ENCODE assay signal across 14 cellular contexts in genomic region chr4:83894831-83895230, GRCh38.
DNase-seq lines count a peak whose midpoint lies in the region; ATAC-seq and TF ChIP-seq lines count a peak whose summit lies in the region.
"Had no signal": no experiment of that assay in that cellular context is flagged by ENCODE, and none has a peak within 500 bp of the region (broad histone marks: within the 10 kb centered on the region; RNA-seq: fewer than 3 reads in every experiment).

No MANE protein-coding gene starts in this region.

- in situ Hi-C loops in IMR-90 (cut with MboI; ENCODE audit: low sequenced_read_pairs) = no loop called here

- DNase-seq in IMR-90 (no peak), fibroblast of peridontal ligament (ENCODE audit: extremely low read depth) (peak; percentile 11), myocyte (ENCODE audit: low read depth) (peak; percentile 48), NCI-H526 treated with DMSO at 0.1 percent for 48 hours (lab: John Stamatoyannopoulos, UW) (no peak), Kasumi-1 (lab: John Stamatoyannopoulos, UW) (no peak), AML-193 (lab: John Stamatoyannopoulos, UW) (no peak), hepatocyte (ENCODE audit: low spot score) (no peak)
- DNase-seq: Caco-2; CD8-positive, alpha-beta memory T cell; DMS53; GF-D8 had no signal

- no peaks in the 10 kb centered on the region for H3K36me3 ChIP-seq in IMR-90 (ENCODE audit: control insufficient read depth, insufficient read depth, low read length)
- no peaks in the 10 kb centered on the region for H3K36me3 ChIP-seq in hepatocyte (replicated peaks; ENCODE audit: insufficient read depth, low read depth)
- H3K36me3 ChIP-seq: BLaER1 had no signal

- no peak for TF ChIP-seq POLR2A in IMR-90 (IDR thresholded peaks at IDR 0.05; ENCODE audit: low read depth, low read length)

- H3K9me3 ChIP-seq in IMR-90 (ENCODE audit: control insufficient read depth, insufficient read depth, low read length) (peaks cover 2% of the 10 kb centered on the region; the same call in 1 of the 2 replicates), hepatocyte (ENCODE audit: low read depth) (no peaks in the 10 kb centered on the region)
- H3K9me3 ChIP-seq: BLaER1, Caco-2 had no signal

- H3K27ac ChIP-seq in IMR-90 (ENCODE audit: insufficient read depth, low read length) (no peak overlapping the region), hepatocyte (no peak overlapping the region)
- H3K27ac ChIP-seq: BLaER1 had no signal

- intact Hi-C loops in IMR-90 (cut with micrococcal nuclease) = no loop called here

- H3K4me1 ChIP-seq in IMR-90 (ENCODE audit: control insufficient read depth, insufficient read depth, low read length) (no peaks in the 10 kb centered on the region), hepatocyte (ENCODE audit: insufficient read depth) (no peaks in the 10 kb centered on the region)
- H3K4me1 ChIP-seq: BLaER1, Caco-2 had no signal

- H3K4me2 ChIP-seq in IMR-90 (ENCODE audit: low read depth, low read length) = no peak overlapping the region
- H3K4me2 ChIP-seq in hepatocyte = no peak overlapping the region
- H3K4me2 ChIP-seq: BLaER1 had no signal

- H3K9me2 ChIP-seq in hepatocyte (replicated peaks; ENCODE audit: insufficient read depth) = no peaks in the 10 kb centered on the region

- no peak overlapping the region for H2BK15ac ChIP-seq in IMR-90 (ENCODE audit: low read depth, low read length)

- no peak overlapping the region for H2BK20ac ChIP-seq in IMR-90 (ENCODE audit: low read depth, low read length)

- H2AFZ ChIP-seq in IMR-90 (replicated peaks; ENCODE audit: low read length, poor library complexity) (peak overlapping the region; percentile 4), hepatocyte (no peak overlapping the region)

- no peak overlapping the region for H2BK5ac ChIP-seq in IMR-90 (ENCODE audit: low read depth, low read length, poor library complexity, severe bottlenecking)

- POLR2A ChIA-PET in IMR-90 (lab: Charles Lee; ENCODE audit: unreplicated experiment) = no interaction called here

- dilution Hi-C loops in IMR-90 (cut with HindIII; ENCODE audit: low sequenced_read_pairs, unreplicated experiment) = no loop called here

- no peak overlapping the region for H3K18ac ChIP-seq in IMR-90 (ENCODE audit: low read depth, low read length)

- BruUV-seq in IMR-90 (replicated peaks; lab: Mats Ljungman, UMichigan) = no TSS peak

- CTCF ChIA-PET in IMR-90 (lab: Yijun Ruan, JAX) = interaction anchor here (0.6 kb wide), 1 partner anchor 66 kb away, joined by 3 read pairs; no protein-coding TSS in a partner anchor

- no peaks in the 10 kb centered on the region for H3K9me1 ChIP-seq in IMR-90 (ENCODE audit: insufficient read depth, low read length)

- no peak overlapping the region for H2AK5ac ChIP-seq in IMR-90 (ENCODE audit: low read depth, low read length)

- H3K14ac ChIP-seq in IMR-90 (replicated peaks; ENCODE audit: low read depth, low read length) = no peak overlapping the region

- H4K20me1 ChIP-seq in IMR-90 (ENCODE audit: insufficient read depth, low read length) (no peaks in the 10 kb centered on the region), hepatocyte (ENCODE audit: insufficient read depth, poor library complexity, severe bottlenecking) (no peaks in the 10 kb centered on the region)
- H4K20me1 ChIP-seq: BLaER1 had no signal

- no peak overlapping the region for H2AK9ac ChIP-seq in IMR-90 (replicated peaks; ENCODE audit: low read depth, low read length, poor library complexity)

- H4K8ac ChIP-seq in IMR-90 (ENCODE audit: low read depth in 2 of 2, low read length in 2 of 2) = no peak overlapping the region

- no CpG with 5 or more reads among the region's 1 CpG for WGBS in IMR-90 (ENCODE audit: extremely low coverage in 2 of 2, insufficient read length in 1 of 2), 2 experiments
- WGBS in hepatocyte (ENCODE audit: low lambda C conversion rate, missing lambda C conversion rate) = 62% methylated on average over 1 of the region's 1 CpG

- TF ChIP-seq CTCF in IMR-90 (conservative IDR thresholded peaks at IDR 0.05; ENCODE audit: low read depth, low read length) = no peak
- TF ChIP-seq CTCF in hepatocyte (IDR thresholded peaks at IDR 0.05; ENCODE audit: poor library complexity) = no peak

- H3K27me3 ChIP-seq in IMR-90 (ENCODE audit: control insufficient read depth, insufficient read depth, low read length) (no peaks in the 10 kb centered on the region), hepatocyte (no peaks in the 10 kb centered on the region)
- H3K27me3 ChIP-seq: BLaER1 had no signal

- H3K23ac ChIP-seq in IMR-90 (ENCODE audit: low read depth, low read length) = no peak overlapping the region

- H4K91ac ChIP-seq in IMR-90 (ENCODE audit: insufficient read depth, low read depth, low read length) = no peak overlapping the region

- no peaks in the 10 kb centered on the region for H3K79me2 ChIP-seq in hepatocyte

- H2BK120ac ChIP-seq in IMR-90 (ENCODE audit: low read depth, low read length) = no peak overlapping the region

- no peak for ATAC-seq in IMR-90 (ENCODE audit: low read depth)
- ATAC-seq: HCT116, HepG2 had no signal

- no peak overlapping the region for H4K5ac ChIP-seq in IMR-90 (ENCODE audit: low read depth, low read length)

- no peak overlapping the region for H3K4ac ChIP-seq in IMR-90 (ENCODE audit: low read depth, low read length)

- no peak overlapping the region for H3K9ac ChIP-seq in IMR-90 (ENCODE audit: low read depth, low read length)
- H3K9ac ChIP-seq: BLaER1 had no signal

- H3K4me3 ChIP-seq in IMR-90 (ENCODE audit: insufficient read depth, low read depth, low read length) = no peak overlapping the region
- H3K4me3 ChIP-seq in hepatocyte = no peak overlapping the region
- H3K4me3 ChIP-seq: BLaER1 had no signal

- H3K79me1 ChIP-seq in IMR-90 (ENCODE audit: low read depth in 1 of 2, low read length in 2 of 2) = no peaks in the 10 kb centered on the region

- no peak overlapping the region for H3K56ac ChIP-seq in IMR-90 (ENCODE audit: extremely low read depth, insufficient read depth, low read length)

- TF ChIP-seq RAD21 in IMR-90 (IDR thresholded peaks at IDR 0.05; ENCODE audit: low read length) = no peak

TF ChIP-seq in IMR-90, 13 proteins besides CTCF, POLR2A, EP300 and RAD21:
- TF ChIP-seq SMC3 (IDR thresholded peaks at IDR 0.05; ENCODE audit: low read depth, low read length) (no peak), ELK1 (IDR thresholded peaks at IDR 0.05; ENCODE audit: borderline replicate concordance, low read depth, low read length) (no peak), RFX5 (IDR thresholded peaks at IDR 0.05; ENCODE audit: low read depth, low read length) (no peak), MAFK (IDR thresholded peaks at IDR 0.05; ENCODE audit: low read depth, low read length) (no peak), CHD1 (IDR thresholded peaks at IDR 0.05; ENCODE audit: low read depth, low read length) (no peak), MXI1 (IDR thresholded peaks at IDR 0.05; ENCODE audit: borderline replicate concordance, low read depth, low read length) (no peak)

Comparison
In these comparisons a context has a peak if more than half of its experiments do, and no peak if none do; other contexts are left out.
1. DNase-seq: peak in fibroblast of peridontal ligament (single experiment) and myocyte (single experiment); none in IMR-90 (single experiment), NCI-H526 treated with DMSO at 0.1 percent for 48 hours (single experiment), Kasumi-1 (0 of 2), AML-193 (0 of 2) and hepatocyte (single experiment).